In genomic region chr15:31471731-31472430, GRCh38 we compare ENCODE assay signal across 10 cellular contexts.
DNase-seq lines count a peak whose midpoint lies in the region; ATAC-seq and TF ChIP-seq lines count a peak whose summit lies in the region.
"Had no signal": no experiment of that assay in that cellular context is flagged by ENCODE, and none has a peak within 500 bp of the region (broad histone marks: within the 10 kb centered on the region; RNA-seq: fewer than 3 reads in every experiment).

No MANE protein-coding gene starts in this region.

- no peaks in the 10 kb centered on the region for H4K20me1 ChIP-seq in fibroblast of lung (ENCODE audit: control insufficient read depth, extremely low read depth, insufficient read depth, low read length)

- no peak overlapping the region for H3K4me2 ChIP-seq in fibroblast of lung (ENCODE audit: extremely low read depth, insufficient read depth, low read length)

- no peak for TF ChIP-seq CTCF in fibroblast of lung (conservative IDR thresholded peaks at IDR 0.05 in 1 of 2, IDR thresholded peaks at IDR 0.05 in 1 of 2; ENCODE audit: low read depth in 1 of 2, low read length in 2 of 2)

- DNase-seq in GM04504 (ENCODE audit: low read depth), result peak; percentile 58
- peak; percentile 82 for DNase-seq in RPMI7951 (ENCODE audit: low read depth)
- peak; percentile 88 to 97 for DNase-seq in fibroblast of lung (ENCODE audit: low read depth in 2 of 2)
- peak; percentile 68 for DNase-seq in skeletal muscle cell (ENCODE audit: low read depth)
- no peak for DNase-seq in CD1c-positive myeloid dendritic cell (ENCODE audit: extremely low spot score)
- DNase-seq in NAMALWA (ENCODE audit: low spot score), result no peak
- no peak for DNase-seq in stimulated activated CD4-positive, alpha-beta T cell treated with anti-CD3 and anti-CD28 coated beads, Interleukin-1b, Interleukin-23, amount 100 ng/mL, for 48 hours

- peaks cover 26% of the 10 kb centered on the region for H3K4me1 ChIP-seq in fibroblast of lung (ENCODE audit: control insufficient read depth, extremely low read depth, insufficient read depth, low read length)

- no peak overlapping the region for H3K4me3 ChIP-seq in fibroblast of lung (replicated peaks in 1 of 4; ENCODE audit: control extremely low read depth in 1 of 4, insufficient read depth in 1 of 4, low read depth in 3 of 4, low read length in 4 of 4)
- no peak overlapping the region for H3K4me3 ChIP-seq in skeletal muscle cell (ENCODE audit: low read depth, low read length)
- H3K4me3 ChIP-seq: tibial artery had no signal

- no peak overlapping the region for H3K9ac ChIP-seq in fibroblast of lung (ENCODE audit: insufficient read depth, low read length)
- H3K9ac ChIP-seq: KMS-11 had no signal

- no peak overlapping the region for H2AFZ ChIP-seq in fibroblast of lung (ENCODE audit: low read length)

- no peaks in the 10 kb centered on the region for H3K79me2 ChIP-seq in fibroblast of lung (ENCODE audit: control insufficient read depth, insufficient read depth, low read length)

- peak overlapping the region; percentile 68 for H3K27ac ChIP-seq in fibroblast of lung (ENCODE audit: insufficient read depth, low read length)
- H3K27ac ChIP-seq: KMS-11, tibial artery had no signal

- no peak for ATAC-seq in HG03280 (IDR thresholded peaks at IDR 0.05; ENCODE audit: unreplicated experiment)

- H3K27me3 ChIP-seq in fibroblast of lung (ENCODE audit: control insufficient read depth, insufficient read depth, low read length), result no peaks in the 10 kb centered on the region

- H3K9me3 ChIP-seq in fibroblast of lung (ENCODE audit: control insufficient read depth, insufficient read depth, low read depth, low read length), result no peaks in the 10 kb centered on the region
- H3K9me3 ChIP-seq: tibial artery had no signal

- no peaks in the 10 kb centered on the region for H3K36me3 ChIP-seq in fibroblast of lung (ENCODE audit: control insufficient read depth, insufficient read depth, low read length)
- H3K36me3 ChIP-seq: tibial artery had no signal

Comparison
In these comparisons a context has a peak if more than half of its experiments do, and no peak if none do; other contexts are left out.
1. DNase-seq: peak in GM04504 (single experiment), RPMI7951 (single experiment), fibroblast of lung (2 of 2) and skeletal muscle cell (single experiment); none in CD1c-positive myeloid dendritic cell (single experiment), NAMALWA (single experiment) and stimulated activated CD4-positive, alpha-beta T cell treated with anti-CD3 and anti-CD28 coated beads, Interleukin-1b, Interleukin-23, amount 100 ng/mL, for 48 hours (single experiment).